In the genomic region with DNA sequence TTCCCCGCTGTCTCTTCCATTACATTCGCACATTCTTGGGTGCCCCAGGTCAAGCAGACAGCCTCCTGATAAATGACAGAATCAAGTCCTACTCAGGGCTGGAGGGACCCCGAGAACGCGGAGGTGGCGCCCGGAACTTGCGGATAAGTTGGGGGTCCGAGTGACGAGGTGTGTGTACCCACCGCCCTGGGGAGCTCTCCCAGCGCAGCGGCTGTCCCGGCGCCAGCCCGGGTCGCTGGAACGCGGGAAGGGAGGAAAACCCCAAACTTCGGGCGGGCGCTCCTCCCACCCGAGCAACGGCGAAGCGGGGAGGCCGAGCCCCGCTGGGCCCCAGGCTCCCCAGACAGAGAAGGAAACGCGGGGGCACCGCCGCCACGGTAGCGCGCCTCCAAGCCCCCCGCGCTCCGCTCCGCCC, we compare ENCODE assay signal across 7 cellular contexts. TPM values are rescaled to one million over a fixed set of nuclear protein-coding genes. Genes with fewer than 3 reads are reported as not detected.
A peak's percentile ranks its signal among the peaks of the same experiment; 100 is the strongest.
DNase-seq lines count a peak whose midpoint lies in the region; ATAC-seq and TF ChIP-seq lines count a peak whose summit lies in the region.

No MANE protein-coding gene starts in this region.

- H3K27me3 ChIP-seq in thyroid gland = no peaks in the 10 kb centered on the region

- intact Hi-C loops in left colon (cut with DNase I, micrococcal nuclease) = no loop called here
- intact Hi-C loops in thyroid gland (cut with DNase I) = no loop called here

- no peaks in the 10 kb centered on the region for H3K9me3 ChIP-seq in thyroid gland

- TF ChIP-seq CTCF in thyroid gland (IDR thresholded peaks at IDR 0.05) = no peak

- peak overlapping the region; percentile 70 to 92 (median 78) for H3K4me3 ChIP-seq in thyroid gland (replicated peaks in 1 of 3)

- ATAC-seq in GM19395 (IDR thresholded peaks at IDR 0.05; ENCODE audit: unreplicated experiment) = peak; percentile 6
- ATAC-seq in HG03521 (IDR thresholded peaks at IDR 0.05; ENCODE audit: unreplicated experiment) = peak; percentile 2
- ATAC-seq in left colon = peak; percentile 1

- no peak for DNase-seq in left colon
- peak; percentile 10 to 12 for DNase-seq in thyroid gland
- DNase-seq in Ammon's horn (ENCODE audit: low spot score) = no peak
- DNase-seq in stimulated activated CD4-positive, alpha-beta T cell treated with anti-CD3 and anti-CD28 coated beads, Interleukin-2, amount 100 ng/mL, for 24 hours = no peak

- H3K36me3 ChIP-seq in thyroid gland = no peaks in the 10 kb centered on the region

- WGBS in thyroid gland, 2 donors = 0% methylated on average over 1 to 12 of the region's 39 CpGs

- peaks cover 13 to 19% of the 10 kb centered on the region in 2 donors for H3K4me1 ChIP-seq in thyroid gland

- TF ChIP-seq POLR2A in thyroid gland (IDR thresholded peaks at IDR 0.05) = no peak

- peak overlapping the region; percentile 93 for H3K27ac ChIP-seq in angular gyrus (ENCODE audit: low read depth, low read length)
- peak overlapping the region in 2 of 3 donors; percentile 75 to 78 for H3K27ac ChIP-seq in thyroid gland

RNA-seq across cellular contexts. Expression of a gene that starts 0.6 kb away (rescaled TPM):
- total RNA-seq in left colon (10 to 100 TPM; 24.6 to 32.2 TPM), thyroid gland (10 to 100 TPM; 24.8 to 34.3 (median 32.4) TPM)

RNA-seq across cellular contexts. Expression of a gene that starts 23.8 kb away (rescaled TPM):
- 100 to 1,000 TPM; 118 to 124 TPM for total RNA-seq in left colon
- total RNA-seq in thyroid gland = 1 to 10 TPM; 3.0 to 5.1 (median 3.8) TPM

RNA-seq across cellular contexts. Expression of a gene that starts 48.6 kb away (rescaled TPM):
- total RNA-seq in left colon (10 to 100 TPM; 51.2 to 55.3 TPM), thyroid gland (10 to 100 TPM; 43.2 to 60.4 (median 45.2) TPM)

Comparison
In these comparisons a context has a peak if more than half of its experiments do, and no peak if none do; other contexts are left out.
1. DNase-seq: peak in thyroid gland (2 of 2); none in left colon (0 of 2), Ammon's horn (single experiment) and stimulated activated CD4-positive, alpha-beta T cell treated with anti-CD3 and anti-CD28 coated beads, Interleukin-2, amount 100 ng/mL, for 24 hours (0 of 2).
2. RNA of a gene that starts 23.8 kb away (total RNA-seq): 118 to 124 TPM in left colon; 3.0 to 5.1 TPM in thyroid gland; every median in the first group is over 10 times any median in the second.
3. Peak in every context shown above with its lines, with median percentiles within 50 percentile points of each other: ATAC-seq.